In genomic region chr13:100339411-100339935, GRCh38 we compare ENCODE assay signal across 17 cellular contexts.
A peak's percentile ranks its signal among the peaks of the same experiment; 100 is the strongest.
DNase-seq lines count a peak whose midpoint lies in the region; FAIRE-seq and TF ChIP-seq lines count a peak whose summit lies in the region.
"Had no signal": no experiment of that assay in that cellular context is flagged by ENCODE, and none has a peak within 500 bp of the region (broad histone marks: within the 10 kb centered on the region; RNA-seq: fewer than 3 reads in every experiment).

No MANE protein-coding gene starts in this region.

- DNase-seq in H54 (ENCODE audit: insufficient read length, low spot score) (no peak), astrocyte of the spinal cord (ENCODE audit: low read depth, low spot score) (peak; percentile 63), retina (peak; percentile 32), NCI-H446 (lab: John Stamatoyannopoulos, UW) (no peak), ureter (ENCODE audit: low spot score) (no peak)
- DNase-seq in stimulated activated naive CD4-positive, alpha-beta T cell treated with Interleukin-2 at 50 U/mL for 16 hours (lab: John Stamatoyannopoulos, UW) = no peak
- DNase-seq: Caco-2; CD4-positive, CD25-positive, alpha-beta regulatory T cell; CD8-positive, alpha-beta T cell; DMS153; DND-41; GOT3; H7; HCEC 1CT had no signal

- H3K4me3 ChIP-seq in astrocyte of the spinal cord (ENCODE audit: low read depth, low read length) = no peak overlapping the region
- H3K4me3 ChIP-seq: BLaER1 had no signal

- in situ Hi-C loops in astrocyte of the spinal cord (cut with HindIII; ENCODE audit: low sequenced_read_pairs) = no loop called here

- FAIRE-seq in H54 (lab: Jason Lieb, UNC) = peak; percentile 20
- FAIRE-seq: G401.6, GM12892 had no signal

- no peak for TF ChIP-seq POLR2A in H54 (IDR thresholded peaks at IDR 0.05; ENCODE audit: low read depth, low read length)

- TF ChIP-seq CTCF in astrocyte of the spinal cord (IDR thresholded peaks at IDR 0.05; ENCODE audit: low read depth, low read length) = no peak

Comparison
In these comparisons a context has a peak if more than half of its experiments do, and no peak if none do; other contexts are left out.
1. DNase-seq: peak in astrocyte of the spinal cord (single experiment) and retina (single experiment); none in H54 (single experiment), stimulated activated naive CD4-positive, alpha-beta T cell treated with Interleukin-2 at 50 U/mL for 16 hours (single experiment), NCI-H446 (0 of 2) and ureter (single experiment).